In the genomic region with DNA sequence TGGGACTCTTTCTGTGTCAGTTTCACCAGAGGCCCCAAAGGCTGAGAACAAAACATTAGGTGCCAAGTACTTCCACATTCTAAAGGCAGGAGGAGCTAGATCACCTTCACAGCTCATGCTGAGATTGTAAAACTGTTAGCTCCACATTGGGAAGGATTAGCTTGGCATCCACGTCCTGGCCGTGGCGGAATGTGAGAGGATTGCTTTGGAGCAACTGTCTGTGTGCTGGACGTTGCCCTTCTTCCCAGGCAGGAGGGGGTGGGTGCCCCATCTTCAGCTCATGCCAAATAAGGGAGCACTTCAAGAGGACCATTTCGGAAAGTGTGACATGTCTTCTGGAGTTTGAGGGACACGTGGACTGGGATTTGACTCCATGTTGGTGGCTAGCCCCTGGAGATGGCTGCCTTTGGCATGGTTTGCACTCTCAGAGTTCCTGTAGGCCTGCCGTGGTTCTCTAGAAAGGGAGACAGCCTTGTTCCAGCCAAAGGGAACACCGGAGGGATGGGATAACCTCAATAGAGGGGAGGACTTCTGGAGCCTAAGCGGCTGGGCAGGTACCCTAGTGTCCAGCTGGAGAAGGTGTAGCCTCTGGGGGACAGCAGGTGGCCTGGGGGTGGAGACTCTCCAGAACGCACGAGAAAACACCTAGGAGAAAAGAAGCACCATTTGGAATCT, we compare ENCODE assay signal across 9 cellular contexts. TPM values are rescaled to one million over a fixed set of nuclear protein-coding genes. Genes with fewer than 3 reads are reported as not detected.
DNase-seq lines count a peak whose midpoint lies in the region; ATAC-seq and TF ChIP-seq lines count a peak whose summit lies in the region.
"Had no signal": no experiment of that assay in that cellular context is flagged by ENCODE, and none has a peak within 500 bp of the region (broad histone marks: within the 10 kb centered on the region; RNA-seq: fewer than 3 reads in every experiment).

No MANE protein-coding gene starts in this region.

- H3K79me2 ChIP-seq in ACC112 (ENCODE audit: control insufficient read depth, insufficient read depth, low read length, unreplicated experiment) = no peaks in the 10 kb centered on the region

- no TSS peak for BruUV-seq in Panc1 (replicated peaks; lab: Mats Ljungman, UMichigan)

- ATAC-seq in Panc1 (peak; percentile 75), foreskin keratinocyte (peak; percentile 61), T-helper 17 cell (no peak), left lung (no peak)
- ATAC-seq in naive thymus-derived CD4-positive, alpha-beta T cell = no peak

- no peaks in the 10 kb centered on the region for H3K4me1 Mint-ChIP-seq in T-helper 17 cell
- no peaks in the 10 kb centered on the region for H3K4me1 Mint-ChIP-seq in naive thymus-derived CD4-positive, alpha-beta T cell

- H3K27ac Mint-ChIP-seq in T-helper 17 cell = no peak overlapping the region
- no peak overlapping the region for H3K27ac Mint-ChIP-seq in naive thymus-derived CD4-positive, alpha-beta T cell

- intact Hi-C loops in Panc1 (cut with micrococcal nuclease; ENCODE audit: unreplicated experiment) (loop anchor here (5.0 kb wide), 1 partner anchor 91 kb away; no protein-coding TSS in a partner anchor), left lung (cut with DNase I) (no loop called here)
- intact Hi-C loops in naive thymus-derived CD4-positive, alpha-beta T cell (cut with micrococcal nuclease) = no loop called here

- in situ Hi-C loops in GM13976 (cut with MboI; ENCODE audit: low sequenced_read_pairs, unreplicated experiment) = no loop called here
- in situ Hi-C loops in Panc1 (cut with HindIII; ENCODE audit: low pct_unique_long_range_greater_than_20kb, low sequenced_read_pairs) = no loop called here

- H3K36me3 ChIP-seq in ACC112 (ENCODE audit: insufficient read depth, low read length) (no peaks in the 10 kb centered on the region), Panc1 (ENCODE audit: control insufficient read depth, insufficient read depth, low read length) (no peaks in the 10 kb centered on the region), left lung (no peaks in the 10 kb centered on the region)
- H3K36me3 ChIP-seq in naive thymus-derived CD4-positive, alpha-beta T cell (ENCODE audit: control insufficient read depth in 2 of 3, insufficient read depth in 3 of 3, low read length in 3 of 3) = no peaks in the 10 kb centered on the region

- H3K27me3 Mint-ChIP-seq in T-helper 17 cell = no peaks in the 10 kb centered on the region
- H3K27me3 Mint-ChIP-seq in naive thymus-derived CD4-positive, alpha-beta T cell = peaks cover 0 to 6% (median 0%) of the 10 kb centered on the region in 5 donors

- H3K4me3 ChIP-seq in ACC112 (ENCODE audit: low read depth, low read length) = no peak overlapping the region
- no peak overlapping the region for H3K4me3 ChIP-seq in Panc1 (ENCODE audit: low read depth in 2 of 2, low read length in 2 of 2)
- H3K4me3 ChIP-seq in left lung = no peak overlapping the region
- H3K4me3 ChIP-seq in naive thymus-derived CD4-positive, alpha-beta T cell (ENCODE audit: low read length) = no peak overlapping the region

- H3K27me3 ChIP-seq in ACC112 (ENCODE audit: insufficient read depth, low read length) = no peaks in the 10 kb centered on the region
- no peaks in the 10 kb centered on the region for H3K27me3 ChIP-seq in Panc1 (ENCODE audit: control insufficient read depth, insufficient read depth, low read length)
- H3K27me3 ChIP-seq in foreskin keratinocyte = no peaks in the 10 kb centered on the region
- H3K27me3 ChIP-seq in left lung = no peaks in the 10 kb centered on the region
- no peaks in the 10 kb centered on the region for H3K27me3 ChIP-seq in naive thymus-derived CD4-positive, alpha-beta T cell (ENCODE audit: control insufficient read depth in 2 of 2, insufficient read depth in 2 of 2, low read length in 2 of 2)

- no peaks in the 10 kb centered on the region for H3K9me3 ChIP-seq in Panc1 (ENCODE audit: control insufficient read depth, insufficient read depth, low read depth, low read length)
- H3K9me3 ChIP-seq in T-helper 17 cell (ENCODE audit: control insufficient read depth, low read length, poor library complexity, severe bottlenecking) = no peaks in the 10 kb centered on the region
- no peaks in the 10 kb centered on the region for H3K9me3 ChIP-seq in left lung
- no peaks in the 10 kb centered on the region for H3K9me3 ChIP-seq in naive thymus-derived CD4-positive, alpha-beta T cell (ENCODE audit: control insufficient read depth in 2 of 3, low read length in 3 of 3)

- no peak overlapping the region for H3K27ac ChIP-seq in ACC112 (ENCODE audit: low read depth, low read length)
- H3K27ac ChIP-seq in Panc1 (ENCODE audit: low read length) = no peak overlapping the region
- H3K27ac ChIP-seq in foreskin keratinocyte = no peak overlapping the region
- no peak overlapping the region for H3K27ac ChIP-seq in left lung
- no peak overlapping the region for H3K27ac ChIP-seq in naive thymus-derived CD4-positive, alpha-beta T cell (ENCODE audit: low read depth, low read length)

- DNase-seq in GM13976 (ENCODE audit: low spot score) = peak; percentile 27
- DNase-seq in Panc1 (ENCODE audit: low read depth, low spot score) = no peak
- peak in 1 of 2 donors; percentile 22 for DNase-seq in foreskin keratinocyte
- DNase-seq in T-helper 17 cell = no peak
- no peak for DNase-seq in NCI-H510A (lab: John Stamatoyannopoulos, UW)
- DNase-seq in left lung = no peak
- no peak for DNase-seq in naive thymus-derived CD4-positive, alpha-beta T cell
- DNase-seq: activated T-cell treated with anti-CD3 and anti-CD28 coated beads, Interleukin-2, amount 50 U/mL, for 1 hour had no signal

- TF ChIP-seq CTCF in GM13976 (IDR thresholded peaks at IDR 0.05; ENCODE audit: borderline replicate concordance, control extremely low read depth, extremely low read depth, insufficient read depth, missing control alignments) (peak; percentile 34), Panc1 (IDR thresholded peaks at IDR 0.05) (no peak), foreskin keratinocyte (conservative IDR thresholded peaks at IDR 0.05) (peak; percentile 64), left lung (IDR thresholded peaks at IDR 0.05) (no peak)

- H3K4me1 ChIP-seq in ACC112 (ENCODE audit: control insufficient read depth, insufficient read depth, low read length, unreplicated experiment) (no peaks in the 10 kb centered on the region), Panc1 (ENCODE audit: control insufficient read depth, insufficient read depth, low read length) (peaks cover 3% of the 10 kb centered on the region; the same call in 1 of the 2 replicates), foreskin keratinocyte (no peaks in the 10 kb centered on the region), left lung (no peaks in the 10 kb centered on the region)
- H3K4me1 ChIP-seq in naive thymus-derived CD4-positive, alpha-beta T cell (ENCODE audit: control insufficient read depth in 2 of 2, insufficient read depth in 2 of 2, low read length in 2 of 2) = no peaks in the 10 kb centered on the region

- H2AFZ ChIP-seq in ACC112 (ENCODE audit: low read length, unreplicated experiment) = peak overlapping the region; percentile 50

- H3K9me3 Mint-ChIP-seq in naive thymus-derived CD4-positive, alpha-beta T cell = peaks cover 0 to under 1% (median 0%) of the 10 kb centered on the region in 11 donors

- H3K36me3 Mint-ChIP-seq in T-helper 17 cell (ENCODE audit: low read depth) = no peaks in the 10 kb centered on the region
- H3K36me3 Mint-ChIP-seq in naive thymus-derived CD4-positive, alpha-beta T cell = no peaks in the 10 kb centered on the region

- CTCF ChIA-PET in Panc1 (lab: Charles Lee) = interaction anchor here (0.7 to 1.0 kb wide), 3 partner anchors 10 to 151 kb away, joined by 3 to 5 read pairs (median 3); no protein-coding TSS in a partner anchor
- CTCF ChIA-PET in naive thymus-derived CD4-positive, alpha-beta T cell (lab: Charles Lee) = no interaction called here

- POLR2A ChIA-PET in Panc1 (lab: Charles Lee) = no interaction called here
- POLR2A ChIA-PET in naive thymus-derived CD4-positive, alpha-beta T cell (lab: Charles Lee) = no interaction called here

- no peak overlapping the region for H3K4me3 Mint-ChIP-seq in T-helper 17 cell
- no peak overlapping the region for H3K4me3 Mint-ChIP-seq in naive thymus-derived CD4-positive, alpha-beta T cell

RNA-seq across cellular contexts. Expression of a gene that starts 19.9 kb away (rescaled TPM):
- total RNA-seq in Panc1 (2021; ENCODE audit: unreplicated experiment) (12.7 TPM), foreskin keratinocyte (5.5 and 5.6 TPM in 2 replicates), T-helper 17 cell (1 to 10 TPM; 3.6 to 6.3 TPM), left lung (10 to 100 TPM; 11.1 to 15.7 TPM)
- 18.5 TPM for polyA plus RNA-seq in Panc1 (2012; ENCODE audit: insufficient read length)
- polyA plus RNA-seq in foreskin keratinocyte = 8.0 and 8.6 TPM in 2 replicates
- total RNA-seq in naive thymus-derived CD4-positive, alpha-beta T cell = 1 to 10 TPM; 2.0 to 7.9 (median 5.1) TPM
- polyA plus RNA-seq in naive thymus-derived CD4-positive, alpha-beta T cell = 10 to 100 TPM; 27.7 to 52.2 TPM

RNA-seq across cellular contexts. Expression of a gene that starts 38.5 kb away (rescaled TPM):
- 110 TPM for total RNA-seq in Panc1 (2021; ENCODE audit: unreplicated experiment)
- 92.6 TPM for polyA plus RNA-seq in Panc1 (2012; ENCODE audit: insufficient read length)
- 55.3 and 67.2 TPM in 2 replicates for total RNA-seq in foreskin keratinocyte
- 32.1 and 41.7 TPM in 2 replicates for polyA plus RNA-seq in foreskin keratinocyte
- total RNA-seq in T-helper 17 cell = 100 to 1,000 TPM; 187 to 190 TPM
- 10 to 100 TPM; 67.2 to 76.6 TPM for total RNA-seq in left lung
- total RNA-seq in naive thymus-derived CD4-positive, alpha-beta T cell = 100 to 1,000 TPM; 116 to 183 (median 150) TPM
- polyA plus RNA-seq in naive thymus-derived CD4-positive, alpha-beta T cell = 10 to 100 TPM; 59.6 to 90.6 TPM

Comparison
In these comparisons a context has a peak if more than half of its experiments do, and no peak if none do; other contexts are left out.
1. CTCF ChIP-seq: peak in GM13976 (single experiment) and foreskin keratinocyte (single experiment); none in Panc1 (single experiment) and left lung (0 of 2).
2. ATAC-seq: peak in Panc1 (single experiment) and foreskin keratinocyte (single experiment); none in T-helper 17 cell (single experiment), left lung (single experiment) and naive thymus-derived CD4-positive, alpha-beta T cell (single experiment).